In the genomic region with DNA sequence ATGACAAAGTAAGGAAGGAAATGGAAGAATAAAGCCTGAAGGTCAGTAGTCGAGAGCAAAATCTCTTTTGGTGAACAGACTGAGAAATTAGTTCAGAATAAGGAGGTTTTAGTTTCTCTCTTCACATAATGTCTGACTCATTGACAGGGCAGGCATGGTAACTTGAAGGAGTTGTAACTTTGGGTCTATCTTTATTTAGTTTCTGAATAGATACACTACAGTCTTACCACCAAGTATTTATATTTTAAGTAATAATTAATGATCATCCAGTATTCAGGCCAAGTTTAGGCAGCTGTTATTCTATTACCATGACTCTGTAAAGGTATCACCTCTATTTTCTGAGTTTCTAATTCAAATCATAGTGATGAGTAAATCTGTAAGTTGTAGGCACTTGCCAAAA, we compare ENCODE assay signal across 1 cellular context.
TF ChIP-seq lines count a peak whose summit lies in the region.

No MANE protein-coding gene starts in this region.

TF ChIP-seq in GM12878, 131 proteins besides CTCF, POLR2A, EP300 and RAD21 (continued from another document):
- TF ChIP-seq, protein P1, sequence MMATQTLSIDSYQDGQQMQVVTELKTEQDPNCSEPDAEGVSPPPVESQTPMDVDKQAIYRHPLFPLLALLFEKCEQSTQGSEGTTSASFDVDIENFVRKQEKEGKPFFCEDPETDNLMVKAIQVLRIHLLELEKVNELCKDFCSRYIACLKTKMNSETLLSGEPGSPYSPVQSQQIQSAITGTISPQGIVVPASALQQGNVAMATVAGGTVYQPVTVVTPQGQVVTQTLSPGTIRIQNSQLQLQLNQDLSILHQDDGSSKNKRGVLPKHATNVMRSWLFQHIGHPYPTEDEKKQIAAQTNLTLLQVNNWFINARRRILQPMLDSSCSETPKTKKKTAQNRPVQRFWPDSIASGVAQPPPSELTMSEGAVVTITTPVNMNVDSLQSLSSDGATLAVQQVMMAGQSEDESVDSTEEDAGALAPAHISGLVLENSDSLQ (IDR thresholded peaks at IDR 0.05): no peak
- TF ChIP-seq, protein P2, sequence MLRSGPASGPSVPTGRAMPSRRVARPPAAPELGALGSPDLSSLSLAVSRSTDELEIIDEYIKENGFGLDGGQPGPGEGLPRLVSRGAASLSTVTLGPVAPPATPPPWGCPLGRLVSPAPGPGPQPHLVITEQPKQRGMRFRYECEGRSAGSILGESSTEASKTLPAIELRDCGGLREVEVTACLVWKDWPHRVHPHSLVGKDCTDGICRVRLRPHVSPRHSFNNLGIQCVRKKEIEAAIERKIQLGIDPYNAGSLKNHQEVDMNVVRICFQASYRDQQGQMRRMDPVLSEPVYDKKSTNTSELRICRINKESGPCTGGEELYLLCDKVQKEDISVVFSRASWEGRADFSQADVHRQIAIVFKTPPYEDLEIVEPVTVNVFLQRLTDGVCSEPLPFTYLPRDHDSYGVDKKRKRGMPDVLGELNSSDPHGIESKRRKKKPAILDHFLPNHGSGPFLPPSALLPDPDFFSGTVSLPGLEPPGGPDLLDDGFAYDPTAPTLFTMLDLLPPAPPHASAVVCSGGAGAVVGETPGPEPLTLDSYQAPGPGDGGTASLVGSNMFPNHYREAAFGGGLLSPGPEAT (IDR thresholded peaks at IDR 0.05; ENCODE audit: low read depth): no peak
- no peak for TF ChIP-seq KLF5 (IDR thresholded peaks at IDR 0.05; ENCODE audit: partially characterized antibody)
- no peak for TF ChIP-seq CHD1 (IDR thresholded peaks at IDR 0.05; ENCODE audit: low read depth, low read length)
- TF ChIP-seq BCL11A (IDR thresholded peaks at IDR 0.05; ENCODE audit: low read depth, low read length): no peak
- no peak for TF ChIP-seq NFIC (IDR thresholded peaks at IDR 0.05; ENCODE audit: low read depth, low read length)
- TF ChIP-seq RUNX3 (IDR thresholded peaks at IDR 0.05; ENCODE audit: low read length): no peak
- TF ChIP-seq ZZZ3 (IDR thresholded peaks at IDR 0.05; ENCODE audit: control insufficient read depth, insufficient read length, low read depth): no peak
- TF ChIP-seq ZBED1 (IDR thresholded peaks at IDR 0.05; ENCODE audit: borderline replicate concordance): no peak
- TF ChIP-seq BMI1 (IDR thresholded peaks at IDR 0.05; ENCODE audit: borderline replicate concordance): no peak
- TF ChIP-seq CREM (IDR thresholded peaks at IDR 0.05; ENCODE audit: low read depth): no peak
- no peak for TF ChIP-seq ZNF274 (IDR thresholded peaks at IDR 0.05; ENCODE audit: insufficient read depth, insufficient read length)
- TF ChIP-seq TARDBP (IDR thresholded peaks at IDR 0.05; ENCODE audit: borderline replicate concordance): no peak
TF ChIP-seq in GM12878: peak in this region for 0.
